ENCODE assay signal across 8 cellular contexts in the genomic region with DNA sequence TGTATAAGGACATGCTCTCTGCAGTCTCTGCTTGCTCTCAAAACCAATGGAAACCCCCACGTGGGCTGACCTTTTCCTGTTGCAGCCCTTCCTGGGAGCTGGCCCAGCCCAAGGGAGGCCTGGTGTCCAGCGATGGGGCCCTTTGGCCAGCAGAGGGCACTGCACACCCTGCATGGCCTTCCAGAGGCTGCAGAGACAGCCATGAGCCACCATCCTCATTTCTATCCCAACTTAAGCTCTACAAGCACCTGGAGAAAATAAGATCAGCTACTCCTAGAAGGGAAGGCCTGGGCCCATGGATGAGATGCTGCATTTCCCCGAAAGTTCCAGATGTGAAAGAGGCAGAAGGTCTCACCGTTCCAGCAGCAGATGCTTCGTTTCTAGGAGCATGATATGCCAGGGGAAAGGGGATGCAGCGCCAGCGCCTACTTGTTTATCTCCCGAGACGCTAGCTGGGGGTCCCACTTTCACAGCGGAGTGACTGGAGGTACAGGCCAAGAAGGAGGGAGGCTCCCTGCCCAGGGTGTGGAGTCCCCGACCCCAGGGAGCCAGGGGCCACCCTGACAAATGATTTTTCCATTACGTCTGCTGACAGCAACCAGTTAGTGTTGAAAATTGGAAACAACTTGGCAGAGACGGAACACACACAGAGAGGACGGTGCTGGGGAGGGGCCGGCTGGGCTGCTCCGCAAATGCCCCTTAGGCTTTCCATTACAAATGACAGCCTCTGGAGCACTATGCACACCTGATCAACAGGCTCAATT.
DNase-seq lines count a peak whose midpoint lies in the region; ATAC-seq and TF ChIP-seq lines count a peak whose summit lies in the region.

No MANE protein-coding gene starts in this region.

- peaks cover 5% of the 10 kb centered on the region; the same call in 1 of the 2 replicates for H3K79me2 ChIP-seq in DOHH2 (ENCODE audit: control insufficient read depth, low read length)

- H3K36me3 ChIP-seq in DOHH2 (ENCODE audit: control insufficient read depth, low read length) (no peaks in the 10 kb centered on the region), aorta (ENCODE audit: control insufficient read depth in 1 of 2, insufficient read depth in 2 of 2, low read length in 1 of 2) (no peaks in the 10 kb centered on the region)

- H3K27ac ChIP-seq in DOHH2 (ENCODE audit: low read depth, low read length), result no peak overlapping the region
- no peak overlapping the region for H3K27ac ChIP-seq in aorta (ENCODE audit: low read depth in 1 of 2, low read length in 2 of 2)

- H3K9me3 ChIP-seq in DOHH2 (ENCODE audit: control insufficient read depth, insufficient read depth, low read length), result no peaks in the 10 kb centered on the region
- H3K9me3 ChIP-seq in aorta (ENCODE audit: control insufficient read depth, low read length), result no peaks in the 10 kb centered on the region

- DNase-seq in HuH-7 (ENCODE audit: low spot score), result peak; percentile 90
- DNase-seq in SHP77 treated with DMSO at 0.1 percent for 48 hours (lab: John Stamatoyannopoulos, UW), result peak; percentile 61
- peak; percentile 3 to 39 (median 20) for DNase-seq in activated naive CD4-positive, alpha-beta T cell (lab: John Stamatoyannopoulos, UW)
- peak; percentile 61 to 96 (median 88) for DNase-seq in head of caudate nucleus
- peak; percentile 70 to 98 (median 90) for DNase-seq in posterior cingulate gyrus
- DNase-seq in aorta, result peak; percentile 91 to 95

- TF ChIP-seq CTCF in DOHH2 (IDR thresholded peaks at IDR 0.05; ENCODE audit: low read depth, low read length, poor library complexity, severe bottlenecking), result peak; percentile 94

- 10 to 14% methylated on average over 16 of the region's 16 CpGs for WGBS in aorta, 2 donors

- no peaks in the 10 kb centered on the region for H4K20me1 ChIP-seq in DOHH2 (ENCODE audit: control insufficient read depth, insufficient read depth, low read depth, low read length)

- ATAC-seq in GM21526 (IDR thresholded peaks at IDR 0.05; ENCODE audit: low FRiP score, unreplicated experiment) (peak; percentile 79), aorta (ENCODE audit: low FRiP score) (peak; percentile 92)

- no peaks in the 10 kb centered on the region for H3K27me3 ChIP-seq in DOHH2 (ENCODE audit: control insufficient read depth, low read length)
- no peaks in the 10 kb centered on the region for H3K27me3 ChIP-seq in aorta (ENCODE audit: control insufficient read depth in 1 of 2, insufficient read depth in 2 of 2, low read length in 1 of 2)

- no peaks in the 10 kb centered on the region for H3F3A ChIP-seq in DOHH2 (ENCODE audit: control insufficient read depth, insufficient read depth)

- H3K9me2 ChIP-seq in DOHH2 (replicated peaks; ENCODE audit: control insufficient read depth, low read length), result no peaks in the 10 kb centered on the region

- no peak overlapping the region for H3K4me3 ChIP-seq in DOHH2 (ENCODE audit: low read length)
- H3K4me3 ChIP-seq in aorta (ENCODE audit: low read length in 2 of 2), result no peak overlapping the region

- intact Hi-C loops in head of caudate nucleus (cut with DNase I) (no loop called here), posterior cingulate gyrus (cut with DNase I) (no loop called here), aorta (cut with DNase I) (loop anchor here (5.0 to 10.0 kb wide), 4 partner anchors 46 to 297 kb away; no protein-coding TSS in a partner anchor)

- H3K4me1 ChIP-seq in DOHH2 (ENCODE audit: control insufficient read depth, low read length) (peaks cover 14% of the 10 kb centered on the region; the same call in 1 of the 2 replicates), aorta (ENCODE audit: control insufficient read depth in 1 of 2, insufficient read depth in 2 of 2, low read length in 2 of 2) (no peaks in the 10 kb centered on the region)

- no peak overlapping the region for H3K4me2 ChIP-seq in DOHH2 (ENCODE audit: low read length)

Comparison
In these comparisons a context has a peak if more than half of its experiments do, and no peak if none do; other contexts are left out.
1. DNase-seq: peak in every context shown above with its lines; median percentile 93 in aorta; 90 in posterior cingulate gyrus; 90 in HuH-7; 88 in head of caudate nucleus; 61 in SHP77 treated with DMSO at 0.1 percent for 48 hours; 20 in activated naive CD4-positive, alpha-beta T cell.
2. intact Hi-C loops: an anchor here in aorta (5.0 to 10.0 kb wide); none called in head of caudate nucleus and posterior cingulate gyrus.